In the genomic region with DNA sequence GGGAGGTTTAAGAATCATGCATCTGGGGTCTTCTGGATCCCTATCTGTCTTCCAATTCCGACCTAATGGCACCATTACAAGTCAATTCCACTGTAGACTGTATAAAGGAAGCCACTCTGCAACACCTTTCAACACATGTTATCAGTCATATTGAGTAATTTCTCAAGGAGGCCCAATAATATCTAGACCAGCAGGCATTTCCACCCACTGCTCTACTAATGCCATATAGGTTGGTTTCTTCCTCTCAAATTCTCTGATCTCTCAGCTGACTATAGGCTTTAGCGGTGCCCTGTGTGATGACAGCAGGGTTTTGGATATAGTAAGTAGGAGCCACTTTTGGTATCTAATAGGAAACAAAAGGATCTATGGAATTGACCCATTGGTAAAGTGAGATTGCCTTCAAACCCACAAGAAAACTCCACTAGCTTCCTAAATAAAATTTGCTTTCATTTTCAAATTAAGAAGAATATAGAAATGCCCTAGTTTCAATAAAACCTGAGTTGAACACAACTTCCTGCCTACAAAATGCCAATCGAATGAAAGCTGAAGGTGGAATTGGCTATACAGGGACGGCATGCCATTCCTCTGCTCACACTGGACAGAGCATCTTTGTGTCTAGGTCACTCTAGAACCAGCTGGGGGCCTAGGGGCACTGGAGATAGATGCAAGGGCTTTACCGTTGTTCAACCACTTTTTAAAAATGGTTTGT, we compare ENCODE assay signal across 1 cellular context.
TF ChIP-seq lines count a peak whose summit lies in the region.

No MANE protein-coding gene starts in this region.

TF ChIP-seq in WTC11, 78 proteins besides CTCF, POLR2A, EP300 and RAD21 (continued from another document):
- TF ChIP-seq MYBL2 (CRISPR knock-in tag; IDR thresholded peaks at IDR 0.05): no peak
- TF ChIP-seq IRF2 (CRISPR knock-in tag; IDR thresholded peaks at IDR 0.05; ENCODE audit: borderline replicate concordance, low read depth): no peak
- no peak for TF ChIP-seq FOXJ3 (CRISPR knock-in tag; IDR thresholded peaks at IDR 0.05; ENCODE audit: borderline replicate concordance)
- TF ChIP-seq TEAD1 (CRISPR knock-in tag; IDR thresholded peaks at IDR 0.05): no peak
